ENCODE assay signal across 1 cellular context in genomic region chr1:169106921-169107672, GRCh38.
TF ChIP-seq lines count a peak whose summit lies in the region.

No MANE protein-coding gene starts in this region.

TF ChIP-seq in H1, 55 proteins besides CTCF, POLR2A, EP300 and RAD21 (continued from another document):
- no peak for TF ChIP-seq ATF2 (IDR thresholded peaks at IDR 0.05; ENCODE audit: low read length)
- TF ChIP-seq, protein P1, sequence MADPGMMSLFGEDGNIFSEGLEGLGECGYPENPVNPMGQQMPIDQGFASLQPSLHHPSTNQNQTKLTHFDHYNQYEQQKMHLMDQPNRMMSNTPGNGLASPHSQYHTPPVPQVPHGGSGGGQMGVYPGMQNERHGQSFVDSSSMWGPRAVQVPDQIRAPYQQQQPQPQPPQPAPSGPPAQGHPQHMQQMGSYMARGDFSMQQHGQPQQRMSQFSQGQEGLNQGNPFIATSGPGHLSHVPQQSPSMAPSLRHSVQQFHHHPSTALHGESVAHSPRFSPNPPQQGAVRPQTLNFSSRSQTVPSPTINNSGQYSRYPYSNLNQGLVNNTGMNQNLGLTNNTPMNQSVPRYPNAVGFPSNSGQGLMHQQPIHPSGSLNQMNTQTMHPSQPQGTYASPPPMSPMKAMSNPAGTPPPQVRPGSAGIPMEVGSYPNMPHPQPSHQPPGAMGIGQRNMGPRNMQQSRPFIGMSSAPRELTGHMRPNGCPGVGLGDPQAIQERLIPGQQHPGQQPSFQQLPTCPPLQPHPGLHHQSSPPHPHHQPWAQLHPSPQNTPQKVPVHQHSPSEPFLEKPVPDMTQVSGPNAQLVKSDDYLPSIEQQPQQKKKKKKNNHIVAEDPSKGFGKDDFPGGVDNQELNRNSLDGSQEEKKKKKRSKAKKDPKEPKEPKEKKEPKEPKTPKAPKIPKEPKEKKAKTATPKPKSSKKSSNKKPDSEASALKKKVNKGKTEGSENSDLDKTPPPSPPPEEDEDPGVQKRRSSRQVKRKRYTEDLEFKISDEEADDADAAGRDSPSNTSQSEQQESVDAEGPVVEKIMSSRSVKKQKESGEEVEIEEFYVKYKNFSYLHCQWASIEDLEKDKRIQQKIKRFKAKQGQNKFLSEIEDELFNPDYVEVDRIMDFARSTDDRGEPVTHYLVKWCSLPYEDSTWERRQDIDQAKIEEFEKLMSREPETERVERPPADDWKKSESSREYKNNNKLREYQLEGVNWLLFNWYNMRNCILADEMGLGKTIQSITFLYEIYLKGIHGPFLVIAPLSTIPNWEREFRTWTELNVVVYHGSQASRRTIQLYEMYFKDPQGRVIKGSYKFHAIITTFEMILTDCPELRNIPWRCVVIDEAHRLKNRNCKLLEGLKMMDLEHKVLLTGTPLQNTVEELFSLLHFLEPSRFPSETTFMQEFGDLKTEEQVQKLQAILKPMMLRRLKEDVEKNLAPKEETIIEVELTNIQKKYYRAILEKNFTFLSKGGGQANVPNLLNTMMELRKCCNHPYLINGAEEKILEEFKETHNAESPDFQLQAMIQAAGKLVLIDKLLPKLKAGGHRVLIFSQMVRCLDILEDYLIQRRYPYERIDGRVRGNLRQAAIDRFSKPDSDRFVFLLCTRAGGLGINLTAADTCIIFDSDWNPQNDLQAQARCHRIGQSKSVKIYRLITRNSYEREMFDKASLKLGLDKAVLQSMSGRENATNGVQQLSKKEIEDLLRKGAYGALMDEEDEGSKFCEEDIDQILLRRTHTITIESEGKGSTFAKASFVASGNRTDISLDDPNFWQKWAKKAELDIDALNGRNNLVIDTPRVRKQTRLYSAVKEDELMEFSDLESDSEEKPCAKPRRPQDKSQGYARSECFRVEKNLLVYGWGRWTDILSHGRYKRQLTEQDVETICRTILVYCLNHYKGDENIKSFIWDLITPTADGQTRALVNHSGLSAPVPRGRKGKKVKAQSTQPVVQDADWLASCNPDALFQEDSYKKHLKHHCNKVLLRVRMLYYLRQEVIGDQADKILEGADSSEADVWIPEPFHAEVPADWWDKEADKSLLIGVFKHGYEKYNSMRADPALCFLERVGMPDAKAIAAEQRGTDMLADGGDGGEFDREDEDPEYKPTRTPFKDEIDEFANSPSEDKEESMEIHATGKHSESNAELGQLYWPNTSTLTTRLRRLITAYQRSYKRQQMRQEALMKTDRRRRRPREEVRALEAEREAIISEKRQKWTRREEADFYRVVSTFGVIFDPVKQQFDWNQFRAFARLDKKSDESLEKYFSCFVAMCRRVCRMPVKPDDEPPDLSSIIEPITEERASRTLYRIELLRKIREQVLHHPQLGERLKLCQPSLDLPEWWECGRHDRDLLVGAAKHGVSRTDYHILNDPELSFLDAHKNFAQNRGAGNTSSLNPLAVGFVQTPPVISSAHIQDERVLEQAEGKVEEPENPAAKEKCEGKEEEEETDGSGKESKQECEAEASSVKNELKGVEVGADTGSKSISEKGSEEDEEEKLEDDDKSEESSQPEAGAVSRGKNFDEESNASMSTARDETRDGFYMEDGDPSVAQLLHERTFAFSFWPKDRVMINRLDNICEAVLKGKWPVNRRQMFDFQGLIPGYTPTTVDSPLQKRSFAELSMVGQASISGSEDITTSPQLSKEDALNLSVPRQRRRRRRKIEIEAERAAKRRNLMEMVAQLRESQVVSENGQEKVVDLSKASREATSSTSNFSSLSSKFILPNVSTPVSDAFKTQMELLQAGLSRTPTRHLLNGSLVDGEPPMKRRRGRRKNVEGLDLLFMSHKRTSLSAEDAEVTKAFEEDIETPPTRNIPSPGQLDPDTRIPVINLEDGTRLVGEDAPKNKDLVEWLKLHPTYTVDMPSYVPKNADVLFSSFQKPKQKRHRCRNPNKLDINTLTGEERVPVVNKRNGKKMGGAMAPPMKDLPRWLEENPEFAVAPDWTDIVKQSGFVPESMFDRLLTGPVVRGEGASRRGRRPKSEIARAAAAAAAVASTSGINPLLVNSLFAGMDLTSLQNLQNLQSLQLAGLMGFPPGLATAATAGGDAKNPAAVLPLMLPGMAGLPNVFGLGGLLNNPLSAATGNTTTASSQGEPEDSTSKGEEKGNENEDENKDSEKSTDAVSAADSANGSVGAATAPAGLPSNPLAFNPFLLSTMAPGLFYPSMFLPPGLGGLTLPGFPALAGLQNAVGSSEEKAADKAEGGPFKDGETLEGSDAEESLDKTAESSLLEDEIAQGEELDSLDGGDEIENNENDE (IDR thresholded peaks at IDR 0.05; ENCODE audit: insufficient replicate concordance, low read length) = no peak
- no peak for TF ChIP-seq JUND (IDR thresholded peaks at IDR 0.05; ENCODE audit: low read length)
- peak; percentile 59; the same call in 1 of the 2 replicates for TF ChIP-seq TEAD4 (IDR thresholded peaks at IDR 0.05; ENCODE audit: low read depth, low read length)
- 0 out of 2 replicates have a peak, but pooled peaks have one; percentile 2 for TF ChIP-seq YY1 (IDR thresholded peaks at IDR 0.05; ENCODE audit: low read depth, low read length)
- TF ChIP-seq KDM5A (IDR thresholded peaks at IDR 0.05; ENCODE audit: low read length) = no peak
- TF ChIP-seq NRF1 (IDR thresholded peaks at IDR 0.05; ENCODE audit: low read depth, low read length) = no peak
- peak; percentile 85 for TF ChIP-seq ASH2L (IDR thresholded peaks at IDR 0.05; ENCODE audit: low read length)
- TF ChIP-seq EGR1 (IDR thresholded peaks at IDR 0.05; ENCODE audit: borderline replicate concordance, low read depth, low read length) = no peak
